In the genomic region with DNA sequence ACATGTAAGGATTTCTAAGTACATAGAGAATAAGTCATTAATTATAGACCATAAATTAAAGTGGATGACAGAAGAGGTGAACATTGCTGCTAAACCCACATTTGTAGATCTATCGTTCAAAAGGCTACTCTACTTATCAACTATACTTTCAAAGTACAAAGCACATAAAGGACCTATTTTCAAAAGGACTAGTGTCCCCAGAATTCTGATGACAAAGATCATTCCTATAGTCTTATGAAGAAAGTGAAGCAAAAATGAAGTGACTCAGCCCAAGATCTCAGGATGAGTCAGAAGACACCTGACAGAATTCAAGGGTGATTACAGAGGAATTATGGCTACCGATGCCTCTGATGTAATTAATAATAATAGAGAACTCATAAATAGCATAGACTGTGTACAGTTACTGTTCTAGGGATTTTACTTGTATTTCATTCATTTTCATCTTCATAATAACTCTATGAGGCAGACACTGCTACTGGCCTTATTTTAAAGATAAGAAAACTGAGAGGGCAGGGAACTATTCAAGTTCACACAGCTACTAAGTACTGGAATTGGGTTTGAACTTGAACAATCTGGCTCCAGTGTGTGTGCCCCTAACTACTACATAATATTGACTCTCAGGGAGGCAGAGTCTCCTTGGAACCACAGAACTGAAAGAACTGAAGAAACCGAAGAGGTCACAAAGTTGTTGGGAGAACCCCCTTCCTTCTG, we compare ENCODE assay signal across 8 cellular contexts. TPM values are rescaled to one million over a fixed set of nuclear protein-coding genes. Genes with fewer than 3 reads are reported as not detected.
DNase-seq lines count a peak whose midpoint lies in the region; ATAC-seq lines count a peak whose summit lies in the region.

No MANE protein-coding gene starts in this region.

- H3K9me3 Mint-ChIP-seq in activated T-cell treated with anti-CD3 and anti-CD28 coated beads, Interleukin-2, amount 50 U/mL, for 4 hours: no peaks in the 10 kb centered on the region
- H3K9me3 Mint-ChIP-seq in stimulated activated naive B cell treated with anti-CD40 and anti-IgM and Interleukin-4, amounts not matched to agents 10 μg/mL and 1 μg/mL and 100 μg/mL, for 72 hours: no peaks in the 10 kb centered on the region

- peak overlapping the region; percentile 22 for H3K4me3 Mint-ChIP-seq in activated T-cell treated with anti-CD3 and anti-CD28 coated beads, Interleukin-2, amount 50 U/mL, for 4 hours
- peak overlapping the region in 1 of 2 donors; percentile 4 for H3K4me3 Mint-ChIP-seq in stimulated activated naive B cell treated with anti-CD40 and anti-IgM and Interleukin-4, amounts not matched to agents 10 μg/mL and 1 μg/mL and 100 μg/mL, for 72 hours

- no peaks in the 10 kb centered on the region for H3K27me3 Mint-ChIP-seq in activated T-cell treated with anti-CD3 and anti-CD28 coated beads, Interleukin-2, amount 50 U/mL, for 4 hours (ENCODE audit: low read depth)
- H3K27me3 Mint-ChIP-seq in stimulated activated naive B cell treated with anti-CD40 and anti-IgM and Interleukin-4, amounts not matched to agents 10 μg/mL and 1 μg/mL and 100 μg/mL, for 72 hours: no peaks in the 10 kb centered on the region

- peaks cover 40% of the 10 kb centered on the region for H3K4me1 Mint-ChIP-seq in activated T-cell treated with anti-CD3 and anti-CD28 coated beads, Interleukin-2, amount 50 U/mL, for 4 hours (ENCODE audit: low read depth)
- peaks cover 46 to 76% of the 10 kb centered on the region in 2 donors for H3K4me1 Mint-ChIP-seq in stimulated activated naive B cell treated with anti-CD40 and anti-IgM and Interleukin-4, amounts not matched to agents 10 μg/mL and 1 μg/mL and 100 μg/mL, for 72 hours

- no peak for DNase-seq in activated T-cell treated with anti-CD3 and anti-CD28 coated beads, Interleukin-2, amount 50 U/mL, for 4 hours
- no peak for DNase-seq in activated T-cell treated with anti-CD3 and anti-CD28 coated beads for 4 hours
- peak; percentile 3 to 34 for DNase-seq in SW 1271 (lab: John Stamatoyannopoulos, UW)
- DNase-seq in stimulated activated naive B cell treated with anti-CD40 and anti-IgM and Interleukin-4, amounts not matched to agents 10 μg/mL and 1 μg/mL and 100 μg/mL, for 72 hours: peak; percentile 23
- DNase-seq in activated CD4-positive, alpha-beta T cell treated with anti-CD3 and anti-CD28 coated beads, Interleukin-2, amount 50 U/mL, for 1 hour: no peak
- no peak for DNase-seq in NCI-H1417 treated with DMSO at 0.1 percent for 48 hours (lab: John Stamatoyannopoulos, UW)
- no peak for DNase-seq in anterior cingulate cortex (lab: John Stamatoyannopoulos, UW)

- peak overlapping the region; percentile 38 for H3K27ac Mint-ChIP-seq in stimulated activated naive B cell treated with anti-CD40 and anti-IgM and Interleukin-4, amounts not matched to agents 10 μg/mL and 1 μg/mL and 100 μg/mL, for 72 hours

- peaks cover 2% of the 10 kb centered on the region for H3K36me3 Mint-ChIP-seq in activated T-cell treated with anti-CD3 and anti-CD28 coated beads, Interleukin-2, amount 50 U/mL, for 4 hours (ENCODE audit: insufficient read depth)
- peaks cover 13 to 14% of the 10 kb centered on the region in 2 donors for H3K36me3 Mint-ChIP-seq in stimulated activated naive B cell treated with anti-CD40 and anti-IgM and Interleukin-4, amounts not matched to agents 10 μg/mL and 1 μg/mL and 100 μg/mL, for 72 hours

- peak; percentile 78 to 79 for ATAC-seq in activated T-cell treated with anti-CD3 and anti-CD28 coated beads, Interleukin-2, amount 50 U/mL, for 4 hours
- peak; percentile 56 for ATAC-seq in HG02943 (IDR thresholded peaks at IDR 0.05; ENCODE audit: low read depth, unreplicated experiment)
- peak; percentile 82 to 85 for ATAC-seq in stimulated activated naive B cell treated with anti-CD40 and anti-IgM and Interleukin-4, amounts not matched to agents 10 μg/mL and 1 μg/mL and 100 μg/mL, for 72 hours (replicated peaks)

RNA-seq across cellular contexts. Expression of gene USP46, which starts 17.1 kb away (rescaled TPM):
- 10 to 100 TPM in 1 of 3 donors, 1 to 10 TPM in 2; 6.2 to 10.4 (median 7.4) TPM for total RNA-seq in activated T-cell treated with anti-CD3 and anti-CD28 coated beads, Interleukin-2, amount 50 U/mL, for 4 hours

Comparison
In these comparisons a context has a peak if more than half of its experiments do, and no peak if none do; other contexts are left out.
1. DNase-seq: peak in SW 1271 (2 of 2) and stimulated activated naive B cell treated with anti-CD40 and anti-IgM and Interleukin-4, amounts not matched to agents 10 μg/mL and 1 μg/mL and 100 μg/mL, for 72 hours (single experiment); none in activated T-cell treated with anti-CD3 and anti-CD28 coated beads, Interleukin-2, amount 50 U/mL, for 4 hours (single experiment), activated T-cell treated with anti-CD3 and anti-CD28 coated beads for 4 hours (single experiment), activated CD4-positive, alpha-beta T cell treated with anti-CD3 and anti-CD28 coated beads, Interleukin-2, amount 50 U/mL, for 1 hour (single experiment), NCI-H1417 treated with DMSO at 0.1 percent for 48 hours (single experiment) and anterior cingulate cortex (0 of 58).
2. Peak in every context shown above with its lines, with median percentiles within 50 percentile points of each other: ATAC-seq.